9 cellular contexts compared by ENCODE assay signal in the genomic region with DNA sequence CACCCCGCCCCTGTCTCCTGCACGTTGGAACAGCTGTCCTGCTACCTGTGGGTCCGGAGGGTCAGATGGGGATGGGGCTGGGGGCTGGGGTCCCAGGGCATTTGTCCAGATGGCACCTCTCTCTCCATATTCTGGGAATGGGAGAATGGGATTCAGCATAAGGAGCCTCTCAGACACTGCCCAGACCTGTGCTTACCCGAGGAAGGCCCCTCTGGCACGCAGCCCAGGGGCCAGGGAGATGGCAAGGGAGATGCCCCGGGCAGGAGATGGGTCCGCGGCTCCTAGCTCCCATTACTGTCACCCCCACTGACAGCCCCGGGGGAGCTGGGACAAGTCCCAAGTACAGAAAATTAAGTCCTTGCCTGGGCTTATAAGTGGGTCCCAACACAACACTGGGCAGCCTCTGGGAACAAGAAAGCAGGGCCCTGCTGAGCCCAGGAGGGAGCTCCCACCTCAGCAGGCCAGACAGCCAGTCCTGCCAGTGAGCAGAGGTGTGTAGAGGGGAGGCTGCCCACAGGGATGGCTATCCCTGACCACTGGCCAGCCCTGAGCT. TPM values are rescaled to one million over a fixed set of nuclear protein-coding genes. Genes with fewer than 3 reads are reported as not detected.
A peak's percentile ranks its signal among the peaks of the same experiment; 100 is the strongest.
DNase-seq lines count a peak whose midpoint lies in the region; ATAC-seq and TF ChIP-seq lines count a peak whose summit lies in the region.
"Had no signal": no experiment of that assay in that cellular context is flagged by ENCODE, and none has a peak within 500 bp of the region (broad histone marks: within the 10 kb centered on the region; RNA-seq: fewer than 3 reads in every experiment).

No MANE protein-coding gene starts in this region.

- WGBS in body of pancreas, 2 donors: 0 to 14% methylated on average over 1 to 9 of the region's 9 CpGs
- 12 to 17% methylated on average over 6 to 9 of the region's 9 CpGs for WGBS in lower leg skin, 2 donors

- no peaks in the 10 kb centered on the region for H3K9me3 ChIP-seq in body of pancreas
- no peaks in the 10 kb centered on the region for H3K9me3 ChIP-seq in upper lobe of right lung

- no peak overlapping the region for H3K4me3 Mint-ChIP-seq in stimulated activated effector memory CD8-positive, alpha-beta T cell treated with anti-CD3 and anti-CD28 coated beads, Interleukin-12 subunit alpha, Interleukin-12 subunit beta, amount 100 ng/mL, for 72 hours
- no peak overlapping the region for H3K4me3 Mint-ChIP-seq in activated CD4-positive, alpha-beta T cell treated with anti-CD3 and anti-CD28 coated beads for 36 hours

- H3K27me3 ChIP-seq in body of pancreas (no peaks in the 10 kb centered on the region), upper lobe of right lung (no peaks in the 10 kb centered on the region)

- peaks cover 45% of the 10 kb centered on the region for H3K4me1 Mint-ChIP-seq in stimulated activated effector memory CD8-positive, alpha-beta T cell treated with anti-CD3 and anti-CD28 coated beads, Interleukin-12 subunit alpha, Interleukin-12 subunit beta, amount 100 ng/mL, for 72 hours
- H3K4me1 Mint-ChIP-seq in activated CD4-positive, alpha-beta T cell treated with anti-CD3 and anti-CD28 coated beads for 36 hours: peaks cover 15% of the 10 kb centered on the region

- H3K4me1 ChIP-seq in body of pancreas: peaks cover 69% of the 10 kb centered on the region
- H3K4me1 ChIP-seq in upper lobe of right lung: peaks cover 86% of the 10 kb centered on the region

- H3K4me3 ChIP-seq in body of pancreas: no peak overlapping the region
- H3K4me3 ChIP-seq in lower leg skin (ENCODE audit: low read depth, poor library complexity, severe bottlenecking): peak overlapping the region; percentile 14
- H3K4me3 ChIP-seq in upper lobe of right lung: peak overlapping the region; percentile 75

- H3K27ac Mint-ChIP-seq in stimulated activated effector memory CD8-positive, alpha-beta T cell treated with anti-CD3 and anti-CD28 coated beads, Interleukin-12 subunit alpha, Interleukin-12 subunit beta, amount 100 ng/mL, for 72 hours: no peak overlapping the region
- no peak overlapping the region for H3K27ac Mint-ChIP-seq in activated CD4-positive, alpha-beta T cell treated with anti-CD3 and anti-CD28 coated beads for 36 hours

- H3K27ac ChIP-seq in body of pancreas (peak overlapping the region; percentile 78 to 89 (median 86)), upper lobe of right lung (peak overlapping the region; percentile 82)

- CTCF ChIA-PET in activated CD4-positive, alpha-beta T cell treated with anti-CD3 and anti-CD28 coated beads for 36 hours (lab: Charles Lee): interaction anchor here (0.6 kb wide), 3 partner anchors 8 to 27 kb away, joined by 3 to 4 read pairs (median 4); no protein-coding TSS in a partner anchor

- H3K36me3 Mint-ChIP-seq in stimulated activated effector memory CD8-positive, alpha-beta T cell treated with anti-CD3 and anti-CD28 coated beads, Interleukin-12 subunit alpha, Interleukin-12 subunit beta, amount 100 ng/mL, for 72 hours: peaks cover 9% of the 10 kb centered on the region
- no peaks in the 10 kb centered on the region for H3K36me3 Mint-ChIP-seq in activated CD4-positive, alpha-beta T cell treated with anti-CD3 and anti-CD28 coated beads for 36 hours (ENCODE audit: low read depth)

- TF ChIP-seq CTCF in body of pancreas (IDR thresholded peaks at IDR 0.05) (no peak), lower leg skin (IDR thresholded peaks at IDR 0.05) (no peak), upper lobe of right lung (IDR thresholded peaks at IDR 0.05) (no peak)

- intact Hi-C loops in body of pancreas (cut with DNase I): no loop called here
- intact Hi-C loops in lower leg skin (cut with DNase I; ENCODE audit: low total_unique reads): loop anchor here (10.0 kb wide), 1 partner anchor 1131 kb away; no protein-coding TSS in a partner anchor
- intact Hi-C loops in upper lobe of right lung (cut with DNase I): no loop called here
- intact Hi-C loops in activated CD4-positive, alpha-beta T cell treated with anti-CD3 and anti-CD28 coated beads for 36 hours (cut with DNase I, micrococcal nuclease): no loop called here

- POLR2A ChIA-PET in activated CD4-positive, alpha-beta T cell treated with anti-CD3 and anti-CD28 coated beads for 36 hours (lab: Charles Lee): no interaction called here

- H3K27me3 Mint-ChIP-seq in activated CD4-positive, alpha-beta T cell treated with anti-CD3 and anti-CD28 coated beads for 36 hours: no peaks in the 10 kb centered on the region

- H3K9me3 Mint-ChIP-seq in stimulated activated effector memory CD8-positive, alpha-beta T cell treated with anti-CD3 and anti-CD28 coated beads, Interleukin-12 subunit alpha, Interleukin-12 subunit beta, amount 100 ng/mL, for 72 hours: no peaks in the 10 kb centered on the region
- H3K9me3 Mint-ChIP-seq in activated CD4-positive, alpha-beta T cell treated with anti-CD3 and anti-CD28 coated beads for 36 hours (ENCODE audit: low read depth): no peaks in the 10 kb centered on the region

- TF ChIP-seq POLR2A in body of pancreas (IDR thresholded peaks at IDR 0.05): no peak
- TF ChIP-seq POLR2A in lower leg skin (IDR thresholded peaks at IDR 0.05): no peak

- DNase-seq in NCI-H345 (lab: John Stamatoyannopoulos, UW): peak; percentile 79
- DNase-seq in NCI-H345 treated with DMSO at 0.1 percent for 48 hours (lab: John Stamatoyannopoulos, UW; ENCODE audit: unreplicated experiment): no peak
- peak in 1 of 4 donors; percentile 40 for DNase-seq in body of pancreas
- DNase-seq in lower leg skin (ENCODE audit: low spot score in 2 of 2): no peak
- DNase-seq in upper lobe of right lung: no peak
- DNase-seq in activated CD4-positive, CD25-positive, alpha-beta regulatory T cell treated with anti-CD3 and anti-CD28 coated beads, Interleukin-2, amount 50 U/mL, for 72 hours: no peak
- DNase-seq in stimulated activated effector memory CD8-positive, alpha-beta T cell treated with anti-CD3 and anti-CD28 coated beads, Interleukin-12 subunit alpha, Interleukin-12 subunit beta, amount 100 ng/mL, for 72 hours (ENCODE audit: low spot score in 2 of 2): no peak
- DNase-seq in activated CD4-positive, alpha-beta T cell treated with anti-CD3 and anti-CD28 coated beads for 36 hours: no peak
- DNase-seq: activated CD8-positive, alpha-beta memory T cell treated with anti-CD3 and anti-CD28 coated beads for 24 hours had no signal

- H3K36me3 ChIP-seq in body of pancreas (replicated peaks in 1 of 2; ENCODE audit: insufficient read depth in 1 of 2, low read depth in 2 of 2): no peaks in the 10 kb centered on the region
- H3K36me3 ChIP-seq in upper lobe of right lung: no peaks in the 10 kb centered on the region

- ATAC-seq in body of pancreas: no peak
- ATAC-seq in upper lobe of right lung: no peak
- ATAC-seq in stimulated activated effector memory CD8-positive, alpha-beta T cell treated with anti-CD3 and anti-CD28 coated beads, Interleukin-12 subunit alpha, Interleukin-12 subunit beta, amount 100 ng/mL, for 72 hours: no peak
- ATAC-seq in activated CD4-positive, alpha-beta T cell treated with anti-CD3 and anti-CD28 coated beads for 36 hours: no peak

RNA-seq across cellular contexts. Expression of a gene that starts 1.8 kb away (rescaled TPM):
- 10 to 100 TPM; 14.3 to 22.1 TPM for total RNA-seq in body of pancreas
- 10 to 100 TPM; 35.6 to 52.8 (median 46.7) TPM for total RNA-seq in lower leg skin
- total RNA-seq in upper lobe of right lung: 20.3 TPM
- total RNA-seq in activated CD4-positive, alpha-beta T cell treated with anti-CD3 and anti-CD28 coated beads for 36 hours: not detected

RNA-seq across cellular contexts. Expression of a gene that starts 22.3 kb away (rescaled TPM):
- 10 to 100 TPM; 25.9 to 27.7 TPM for total RNA-seq in body of pancreas
- 10 to 100 TPM; 26.2 to 64.5 (median 40.9) TPM for total RNA-seq in lower leg skin
- total RNA-seq in upper lobe of right lung: 41.2 TPM
- 10 to 100 TPM; 62.8 to 67.8 TPM for total RNA-seq in activated CD4-positive, alpha-beta T cell treated with anti-CD3 and anti-CD28 coated beads for 36 hours

RNA-seq across cellular contexts. Expression of a gene that starts 43.0 kb away (rescaled TPM):
- 10 to 100 TPM; 13.2 to 48.8 TPM for total RNA-seq in body of pancreas
- total RNA-seq in lower leg skin: 10 to 100 TPM; 18.4 to 39.0 (median 22.7) TPM
- total RNA-seq in upper lobe of right lung: 52.4 TPM
- 10 to 100 TPM; 65.0 to 67.1 TPM for total RNA-seq in activated CD4-positive, alpha-beta T cell treated with anti-CD3 and anti-CD28 coated beads for 36 hours

RNA-seq across cellular contexts. Expression of a gene that starts 52.2 kb away (rescaled TPM):
- 10 to 100 TPM; 26.4 to 29.1 TPM for total RNA-seq in body of pancreas
- total RNA-seq in lower leg skin: 10 to 100 TPM; 37.4 to 44.1 (median 40.8) TPM
- total RNA-seq in upper lobe of right lung: 36.1 TPM
- total RNA-seq in activated CD4-positive, alpha-beta T cell treated with anti-CD3 and anti-CD28 coated beads for 36 hours: 100 to 1,000 TPM in 1 of 2 experiments, 10 to 100 TPM in 1; 93.9 to 102 TPM

RNA-seq across cellular contexts. Expression of a gene that starts 57.6 kb away (rescaled TPM):
- total RNA-seq in body of pancreas (1 to 10 TPM; 6.0 to 6.3 TPM), lower leg skin (1 to 10 TPM; 1.3 to 2.6 (median 2.2) TPM), upper lobe of right lung (34.1 TPM)
- total RNA-seq in activated CD4-positive, alpha-beta T cell treated with anti-CD3 and anti-CD28 coated beads for 36 hours: under 1 TPM; 0.27 to 0.30 TPM

Comparison
In these comparisons a context has a peak if more than half of its experiments do, and no peak if none do; other contexts are left out.
1. H3K4me3 ChIP-seq: peak in lower leg skin (single experiment) and upper lobe of right lung (single experiment); none in body of pancreas (0 of 2).
2. RNA of a gene that starts 1.8 kb away (total RNA-seq): 35.6 to 52.8 TPM in lower leg skin, 14.3 to 22.1 TPM in body of pancreas and 20.3 TPM in upper lobe of right lung (single experiment); not detected in activated CD4-positive, alpha-beta T cell treated with anti-CD3 and anti-CD28 coated beads for 36 hours; every median in the first group is over 10 times any median in the second.